7 cellular contexts compared by ENCODE assay signal in genomic region chr7:69599879-69600764, GRCh38. TPM values are rescaled to one million over a fixed set of nuclear protein-coding genes. Genes with fewer than 3 reads are reported as not detected.
DNase-seq lines count a peak whose midpoint lies in the region; ATAC-seq and TF ChIP-seq lines count a peak whose summit lies in the region.

No MANE protein-coding gene starts in this region.

- H3K36me3 ChIP-seq in gastrocnemius medialis, result no peaks in the 10 kb centered on the region

- in situ Hi-C loops in gastrocnemius medialis (cut with MboI; ENCODE audit: low sequenced_read_pairs in 4 of 4), result no loop called here

- no peaks in the 10 kb centered on the region for H3K27me3 ChIP-seq in gastrocnemius medialis

- no peaks in the 10 kb centered on the region for H3K9me3 ChIP-seq in gastrocnemius medialis

- peak overlapping the region in 2 of 4 donors; percentile 87 to 94 for H3K27ac ChIP-seq in gastrocnemius medialis

- TF ChIP-seq CTCF in GM10266 (IDR thresholded peaks at IDR 0.05; ENCODE audit: control insufficient read depth, insufficient read depth, low read depth, missing control alignments) (no peak), foreskin fibroblast (IDR thresholded peaks at IDR 0.05; ENCODE audit: low read depth, low read length) (no peak), gastrocnemius medialis (IDR thresholded peaks at IDR 0.05 in 4 of 5, conservative IDR thresholded peaks at IDR 0.05 in 1 of 5) (no peak)

- DNase-seq in GM10266 (ENCODE audit: extremely low spot score), result peak; percentile 43
- DNase-seq in NCI-H2171 treated with DMSO at 0.1 percent for 48 hours (lab: John Stamatoyannopoulos, UW), result peak; percentile 44
- peak in 1 of 2 donors; percentile 5 for DNase-seq in foreskin fibroblast
- no peak for DNase-seq in gastrocnemius medialis
- DNase-seq in SKM-1 (lab: John Stamatoyannopoulos, UW; ENCODE audit: unreplicated experiment), result no peak

- peak overlapping the region; percentile 78 to 79 for H3K4me3 ChIP-seq in foreskin fibroblast (ENCODE audit: low read depth in 1 of 2, low read length in 2 of 2)
- H3K4me3 ChIP-seq in gastrocnemius medialis, result peak overlapping the region; percentile 72 to 92 (median 88)

- peaks cover 10 to 31% of the 10 kb centered on the region in 2 donors for H3K4me1 ChIP-seq in gastrocnemius medialis

- ATAC-seq in gastrocnemius medialis (no peak), HG03439 (IDR thresholded peaks at IDR 0.05; ENCODE audit: unreplicated experiment) (no peak), HG02973 (IDR thresholded peaks at IDR 0.05; ENCODE audit: unreplicated experiment) (no peak)

- intact Hi-C loops in gastrocnemius medialis (cut with DNase I; ENCODE audit: low total_unique reads), result loop anchor here (5.0 kb wide), 3 partner anchors 83 to 227 kb away; no protein-coding TSS in a partner anchor

- TF ChIP-seq POLR2A in gastrocnemius medialis (IDR thresholded peaks at IDR 0.05), result no peak

RNA-seq across cellular contexts. Expression of gene AUTS2, which starts 1.8 kb away (rescaled TPM):
- total RNA-seq in gastrocnemius medialis, result 10 to 100 TPM in 2 of 4 donors, 1 to 10 TPM in 2; 2.5 to 16.2 (median 8.5) TPM

Comparison
In these comparisons a context has a peak if more than half of its experiments do, and no peak if none do; other contexts are left out.
1. DNase-seq: peak in GM10266 (single experiment) and NCI-H2171 treated with DMSO at 0.1 percent for 48 hours (single experiment); none in gastrocnemius medialis (0 of 2) and SKM-1 (single experiment).